Comparison of ENCODE assay signal across 20 cellular contexts in the genomic region with DNA sequence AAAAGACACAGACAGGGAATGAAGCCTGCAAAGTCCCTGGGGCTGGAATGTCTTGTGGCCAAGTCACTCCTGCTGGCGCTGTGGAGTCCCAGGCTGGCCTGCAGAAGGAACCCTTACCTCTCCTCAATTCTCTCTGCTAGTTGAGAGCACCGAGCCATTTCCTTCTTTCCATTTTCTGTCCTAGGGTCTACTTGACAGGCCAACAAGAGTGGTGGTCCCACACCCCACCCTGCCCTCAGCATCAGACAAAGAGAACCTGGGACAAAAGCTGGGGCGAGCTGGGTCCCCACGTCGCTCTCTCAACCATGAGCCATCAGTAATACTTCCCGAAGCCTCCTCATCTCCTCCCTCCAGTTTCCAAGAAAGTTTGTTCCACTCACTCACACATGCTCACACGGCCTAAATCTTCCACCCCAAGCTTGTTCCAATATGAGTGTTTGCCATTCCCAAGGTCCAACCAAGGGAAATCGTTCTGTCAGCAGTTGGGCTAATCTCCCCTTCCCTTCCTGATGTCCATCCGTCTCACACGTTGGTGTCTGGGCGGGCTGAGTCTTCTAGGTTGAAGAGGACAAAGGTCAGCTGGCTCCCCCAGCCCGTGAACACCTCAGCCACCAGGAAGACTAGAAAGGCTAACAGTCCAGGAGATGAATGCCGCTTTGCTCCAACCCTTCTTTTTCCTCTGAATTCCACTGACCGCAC. TPM values are rescaled to one million over a fixed set of nuclear protein-coding genes. Genes with fewer than 3 reads are reported as not detected.
"Had no signal": no experiment of that assay in that cellular context is flagged by ENCODE, and none has a peak within 500 bp of the region (broad histone marks: within the 10 kb centered on the region; RNA-seq: fewer than 3 reads in every experiment).

No MANE protein-coding gene starts in this region.

- H3K27ac Mint-ChIP-seq: activated CD8-positive, alpha-beta T cell treated with anti-CD3 and anti-CD28 coated beads for 36 hours; activated naive CD4-positive, alpha-beta T cell treated with anti-CD3 and anti-CD28 coated beads for 36 hours; activated T-helper 1 cell treated with anti-CD3 and anti-CD28 coated beads, Interleukin-12 subunit alpha, Interleukin-12 subunit beta, Interleukin-2, Interleukin-4 antibody, amounts not matched to agents 30 ng/mL and 10 ng/mL and 1 ng/mL, durations not matched to agents 14 hours and 24 hours and 36 hours; mesothelial cell of epicardium had no signal

- H3K9me3 Mint-ChIP-seq: activated CD8-positive, alpha-beta T cell treated with anti-CD3 and anti-CD28 coated beads for 36 hours; activated naive CD4-positive, alpha-beta T cell treated with anti-CD3 and anti-CD28 coated beads for 36 hours; activated T-helper 1 cell treated with anti-CD3 and anti-CD28 coated beads, Interleukin-12 subunit alpha, Interleukin-12 subunit beta, Interleukin-2, Interleukin-4 antibody, amounts not matched to agents 30 ng/mL and 10 ng/mL and 1 ng/mL, durations not matched to agents 14 hours and 24 hours and 36 hours; mesothelial cell of epicardium; T-cell had no signal

- H3K4me1 ChIP-seq: sigmoid colon had no signal

- DNase-seq: activated CD4-positive, alpha-beta T cell treated with anti-CD3 and anti-CD28 coated beads for 4 hours; activated CD8-positive, alpha-beta T cell treated with anti-CD3 and anti-CD28 coated beads for 36 hours; activated naive CD4-positive, alpha-beta T cell treated with anti-CD3 and anti-CD28 coated beads for 36 hours; caudate nucleus; cortex of kidney; effector memory CD4-positive, alpha-beta T cell; gastrocnemius medialis; kidney; left ventricle myocardium superior; occipital lobe; psoas muscle; sigmoid colon; stimulated activated CD4-positive, alpha-beta T cell treated with anti-CD3 and anti-CD28 coated beads, Interleukin-12 subunit alpha, Interleukin-12 subunit beta, amount 100 ng/mL, for 4 hours; stomach; T-cell had no signal

- ATAC-seq: activated CD8-positive, alpha-beta T cell treated with anti-CD3 and anti-CD28 coated beads for 36 hours; gastrocnemius medialis; left ventricle myocardium superior; psoas muscle; T-cell had no signal

- H3K4me1 Mint-ChIP-seq: mesothelial cell of epicardium had no signal

- H3K9me3 ChIP-seq: gastrocnemius medialis, psoas muscle, sigmoid colon, stomach had no signal

- H3K4me3 ChIP-seq: gastrocnemius medialis, psoas muscle, sigmoid colon, stomach had no signal

- H3K27me3 ChIP-seq: gastrocnemius medialis, sigmoid colon, stomach had no signal

- H3K27ac ChIP-seq: epithelial cell of prostate, gastrocnemius medialis, psoas muscle, sigmoid colon, stomach, VCaP had no signal

- H3K4me3 Mint-ChIP-seq: activated CD8-positive, alpha-beta T cell treated with anti-CD3 and anti-CD28 coated beads for 36 hours; activated naive CD4-positive, alpha-beta T cell treated with anti-CD3 and anti-CD28 coated beads for 36 hours; activated T-helper 1 cell treated with anti-CD3 and anti-CD28 coated beads, Interleukin-12 subunit alpha, Interleukin-12 subunit beta, Interleukin-2, Interleukin-4 antibody, amounts not matched to agents 30 ng/mL and 10 ng/mL and 1 ng/mL, durations not matched to agents 14 hours and 24 hours and 36 hours; mesothelial cell of epicardium; T-cell had no signal

- H3K27me3 Mint-ChIP-seq: activated CD8-positive, alpha-beta T cell treated with anti-CD3 and anti-CD28 coated beads for 36 hours; T-cell had no signal

RNA-seq across cellular contexts. Expression of a gene that starts 44.3 kb away (rescaled TPM):
- total RNA-seq: activated CD8-positive, alpha-beta T cell treated with anti-CD3 and anti-CD28 coated beads for 36 hours; activated naive CD4-positive, alpha-beta T cell treated with anti-CD3 and anti-CD28 coated beads for 36 hours; activated T-helper 1 cell treated with anti-CD3 and anti-CD28 coated beads, Interleukin-12 subunit alpha, Interleukin-12 subunit beta, Interleukin-2, Interleukin-4 antibody, amounts not matched to agents 30 ng/mL and 10 ng/mL and 1 ng/mL, durations not matched to agents 14 hours and 24 hours and 36 hours; kidney; left ventricle myocardium superior; myocyte; stomach; T-cell had no signal
